In genomic region chr10:68330852-68331454, GRCh38 we compare ENCODE assay signal across 8 cellular contexts. TPM values are rescaled to one million over a fixed set of nuclear protein-coding genes. Genes with fewer than 3 reads are reported as not detected.
DNase-seq lines count a peak whose midpoint lies in the region; ATAC-seq and TF ChIP-seq lines count a peak whose summit lies in the region.

No MANE protein-coding gene starts in this region.

- in situ Hi-C loops in ACHN (cut with HindIII; ENCODE audit: low pct_ligation_motif_present, low pct_unique_long_range_greater_than_20kb, low sequenced_read_pairs) (no loop called here), IMR-90 (cut with MboI; ENCODE audit: low sequenced_read_pairs) (no loop called here), KBM-7 (cut with MboI; ENCODE audit: low pct_unique_long_range_greater_than_20kb, low sequenced_read_pairs) (no loop called here)

- H3K9me3 Mint-ChIP-seq in nephron progenitor cell = no peaks in the 10 kb centered on the region

- peak overlapping the region; percentile 70 for H3K9ac ChIP-seq in IMR-90 (ENCODE audit: low read depth, low read length)

- POLR2A ChIA-PET in IMR-90 (lab: Charles Lee; ENCODE audit: unreplicated experiment) = interaction anchor here (0.6 kb wide), 1 partner anchor 102 kb away, joined by 7 read pairs; no protein-coding TSS in a partner anchor

- peak overlapping the region; percentile 91 for H4K91ac ChIP-seq in IMR-90 (ENCODE audit: insufficient read depth, low read depth, low read length)

- H2AK9ac ChIP-seq in IMR-90 (replicated peaks; ENCODE audit: low read depth, low read length, poor library complexity) = peak overlapping the region; percentile 100

- H3K4me1 Mint-ChIP-seq in nephron progenitor cell = peaks cover 48% of the 10 kb centered on the region

- peak overlapping the region; percentile 67 for H3K4me2 ChIP-seq in IMR-90 (ENCODE audit: low read depth, low read length)

- H3K27ac ChIP-seq in IMR-90 (ENCODE audit: insufficient read depth, low read length) = peak overlapping the region; percentile 76
- H3K27ac ChIP-seq in esophagus (ENCODE audit: low read depth in 2 of 2, low read length in 1 of 2) = peak overlapping the region; percentile 97 to 99
- peak overlapping the region; percentile 100 for H3K27ac ChIP-seq in vagina

- no peaks in the 10 kb centered on the region for H3K27me3 ChIP-seq in IMR-90 (ENCODE audit: control insufficient read depth, insufficient read depth, low read length)
- no peaks in the 10 kb centered on the region for H3K27me3 ChIP-seq in esophagus (ENCODE audit: control insufficient read depth in 1 of 2, insufficient read depth in 2 of 2, low read length in 2 of 2)
- no peaks in the 10 kb centered on the region for H3K27me3 ChIP-seq in vagina

- H3K23ac ChIP-seq in IMR-90 (ENCODE audit: low read depth, low read length) = peak overlapping the region; percentile 91

- dilution Hi-C loops in IMR-90 (cut with HindIII; ENCODE audit: low sequenced_read_pairs, unreplicated experiment) = no loop called here

- H3K4me1 ChIP-seq in IMR-90 (ENCODE audit: control insufficient read depth, insufficient read depth, low read length) (peaks cover 12% of the 10 kb centered on the region), esophagus (ENCODE audit: control insufficient read depth in 2 of 2, insufficient read depth in 2 of 2, low read length in 1 of 2) (peaks cover 0 to 3% of the 10 kb centered on the region in 2 donors), vagina (peaks cover 46% of the 10 kb centered on the region)

- H3K36me3 Mint-ChIP-seq in nephron progenitor cell (ENCODE audit: low read depth) = peaks cover 2% of the 10 kb centered on the region

- peaks cover 4% of the 10 kb centered on the region for H3K27me3 Mint-ChIP-seq in nephron progenitor cell (ENCODE audit: low read depth, poor library complexity)

- peaks cover 34% of the 10 kb centered on the region for H4K20me1 ChIP-seq in IMR-90 (ENCODE audit: insufficient read depth, low read length)

- peak overlapping the region; percentile 72 for H2AK5ac ChIP-seq in IMR-90 (ENCODE audit: low read depth, low read length)

- H2BK15ac ChIP-seq in IMR-90 (ENCODE audit: low read depth, low read length) = peak overlapping the region; percentile 35; the same call in 1 of the 3 replicates

- WGBS in IMR-90 (ENCODE audit: extremely low coverage in 2 of 2, insufficient read length in 1 of 2), 2 experiments = 16% methylated on average over 17 of the region's 29 CpGs; no CpG with 5 or more reads in 1 of the 2 experiments
- WGBS in esophagus, 2 donors = 15 to 19% methylated on average over 29 of the region's 29 CpGs

- H3K56ac ChIP-seq in IMR-90 (ENCODE audit: extremely low read depth, insufficient read depth, low read length) = peak overlapping the region; percentile 94

- H3K4ac ChIP-seq in IMR-90 (ENCODE audit: low read depth, low read length) = peak overlapping the region; percentile 95

- peak overlapping the region; percentile 78 for H2BK120ac ChIP-seq in IMR-90 (ENCODE audit: low read depth, low read length)

- H3K36me3 ChIP-seq in IMR-90 (ENCODE audit: control insufficient read depth, insufficient read depth, low read length) (no peaks in the 10 kb centered on the region), esophagus (ENCODE audit: control insufficient read depth in 2 of 2, insufficient read depth in 2 of 2, low read length in 1 of 2) (no peaks in the 10 kb centered on the region), vagina (no peaks in the 10 kb centered on the region)

- H4K8ac ChIP-seq in IMR-90 (ENCODE audit: low read depth in 2 of 2, low read length in 2 of 2) = peak overlapping the region; percentile 92 to 98

- H3K27ac Mint-ChIP-seq in nephron progenitor cell = peak overlapping the region; percentile 100

- CTCF ChIA-PET in IMR-90 (lab: Yijun Ruan, JAX) = interaction anchor here (0.7 kb wide), 1 partner anchor 117 kb away, joined by 3 read pairs; no protein-coding TSS in a partner anchor

- peak overlapping the region; percentile 92 for H2BK5ac ChIP-seq in IMR-90 (ENCODE audit: low read depth, low read length, poor library complexity, severe bottlenecking)

- peak overlapping the region; percentile 97 for H3K14ac ChIP-seq in IMR-90 (replicated peaks; ENCODE audit: low read depth, low read length)

- DNase-seq in ACHN (peak; percentile 49), IMR-90 (peak; percentile 23), nephron progenitor cell (peak; percentile 8), vagina (ENCODE audit: extremely low spot score in 2 of 2) (peak in 1 of 2 donors; percentile 89), NCI-H128 (lab: John Stamatoyannopoulos, UW; ENCODE audit: unreplicated experiment) (no peak), KBM-7 (no peak)
- peak; percentile 6 to 10 for DNase-seq in activated CD4-positive, alpha-beta T cell treated with anti-CD3 and anti-CD28 coated beads, Interleukin-2, amount 50 U/mL, for 4 hours

- no peak overlapping the region for H2BK20ac ChIP-seq in IMR-90 (ENCODE audit: low read depth, low read length)

- H4K5ac ChIP-seq in IMR-90 (ENCODE audit: low read depth, low read length) = peak overlapping the region; percentile 81

- H3K9me1 ChIP-seq in IMR-90 (ENCODE audit: insufficient read depth, low read length) = peaks cover 4% of the 10 kb centered on the region; the same call in 1 of the 2 replicates

- intact Hi-C loops in IMR-90 (cut with micrococcal nuclease) = loop anchor here (10.0 kb wide), 3 partner anchors 256 to 476 kb away; partner anchors contain the start of genes HERC4 and SIRT1
- intact Hi-C loops in vagina (cut with DNase I) = loop anchor here (10.0 kb wide), 1 partner anchor 574 kb away; the partner anchor contains the start of gene DDX50

- no peak for ATAC-seq in IMR-90 (ENCODE audit: low read depth)

- peaks cover 4 to 27% of the 10 kb centered on the region in 2 experiments; a peak in 3 of 4 replicates for H3K79me1 ChIP-seq in IMR-90 (ENCODE audit: low read depth in 1 of 2, low read length in 2 of 2)

- H3K4me3 ChIP-seq in IMR-90 (ENCODE audit: insufficient read depth, low read depth, low read length) (peak overlapping the region; percentile 98), esophagus (ENCODE audit: low read depth in 1 of 2, low read length in 2 of 2) (peak overlapping the region; percentile 86 to 87), vagina (peak overlapping the region; percentile 97 to 98)

- TF ChIP-seq RAD21 in IMR-90 (IDR thresholded peaks at IDR 0.05; ENCODE audit: low read length) = no peak

- H3K18ac ChIP-seq in IMR-90 (ENCODE audit: low read depth, low read length) = peak overlapping the region; percentile 82

- H3K9me3 ChIP-seq in IMR-90 (ENCODE audit: control insufficient read depth, insufficient read depth, low read length) = no peaks in the 10 kb centered on the region
- no peaks in the 10 kb centered on the region for H3K9me3 ChIP-seq in esophagus (ENCODE audit: control insufficient read depth in 2 of 2, insufficient read depth in 1 of 2, low read depth in 1 of 2, low read length in 1 of 2)
- no peaks in the 10 kb centered on the region for H3K9me3 ChIP-seq in vagina

- no peak for TF ChIP-seq CTCF in IMR-90 (conservative IDR thresholded peaks at IDR 0.05; ENCODE audit: low read depth, low read length)
- no peak for TF ChIP-seq CTCF in nephron progenitor cell (IDR thresholded peaks at IDR 0.05)
- no peak for TF ChIP-seq CTCF in vagina (IDR thresholded peaks at IDR 0.05)

- H3K4me3 Mint-ChIP-seq in nephron progenitor cell = peak overlapping the region; percentile 98

- H2AFZ ChIP-seq in IMR-90 (replicated peaks; ENCODE audit: low read length, poor library complexity) = peak overlapping the region; percentile 97

- no peak for TF ChIP-seq POLR2A in IMR-90 (IDR thresholded peaks at IDR 0.05; ENCODE audit: low read depth, low read length)
- no peak for TF ChIP-seq POLR2A in vagina (IDR thresholded peaks at IDR 0.05)

- no TSS peak for BruUV-seq in IMR-90 (replicated peaks; lab: Mats Ljungman, UMichigan)

TF ChIP-seq in IMR-90, 13 proteins besides CTCF, POLR2A, EP300 and RAD21 (continues in another document):
- TF ChIP-seq NFE2L2 (IDR thresholded peaks at IDR 0.05; ENCODE audit: low read depth, low read length) = no peak
- no peak for TF ChIP-seq RFX5 (IDR thresholded peaks at IDR 0.05; ENCODE audit: low read depth, low read length)
- no peak for TF ChIP-seq BHLHE40 (IDR thresholded peaks at IDR 0.05; ENCODE audit: low read depth, low read length)
- no peak for TF ChIP-seq RCOR1 (IDR thresholded peaks at IDR 0.05; ENCODE audit: insufficient replicate concordance, low read length)
- TF ChIP-seq, protein P1, sequence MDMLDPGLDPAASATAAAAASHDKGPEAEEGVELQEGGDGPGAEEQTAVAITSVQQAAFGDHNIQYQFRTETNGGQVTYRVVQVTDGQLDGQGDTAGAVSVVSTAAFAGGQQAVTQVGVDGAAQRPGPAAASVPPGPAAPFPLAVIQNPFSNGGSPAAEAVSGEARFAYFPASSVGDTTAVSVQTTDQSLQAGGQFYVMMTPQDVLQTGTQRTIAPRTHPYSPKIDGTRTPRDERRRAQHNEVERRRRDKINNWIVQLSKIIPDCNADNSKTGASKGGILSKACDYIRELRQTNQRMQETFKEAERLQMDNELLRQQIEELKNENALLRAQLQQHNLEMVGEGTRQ (IDR thresholded peaks at IDR 0.05; ENCODE audit: low read depth, low read length) = no peak
- TF ChIP-seq MAZ (IDR thresholded peaks at IDR 0.05; ENCODE audit: borderline replicate concordance, low read depth, low read length) = no peak
- TF ChIP-seq MXI1 (IDR thresholded peaks at IDR 0.05; ENCODE audit: borderline replicate concordance, low read depth, low read length) = no peak
- no peak for TF ChIP-seq CEBPB (IDR thresholded peaks at IDR 0.05; ENCODE audit: low read depth, low read length)
- TF ChIP-seq, protein P2, sequence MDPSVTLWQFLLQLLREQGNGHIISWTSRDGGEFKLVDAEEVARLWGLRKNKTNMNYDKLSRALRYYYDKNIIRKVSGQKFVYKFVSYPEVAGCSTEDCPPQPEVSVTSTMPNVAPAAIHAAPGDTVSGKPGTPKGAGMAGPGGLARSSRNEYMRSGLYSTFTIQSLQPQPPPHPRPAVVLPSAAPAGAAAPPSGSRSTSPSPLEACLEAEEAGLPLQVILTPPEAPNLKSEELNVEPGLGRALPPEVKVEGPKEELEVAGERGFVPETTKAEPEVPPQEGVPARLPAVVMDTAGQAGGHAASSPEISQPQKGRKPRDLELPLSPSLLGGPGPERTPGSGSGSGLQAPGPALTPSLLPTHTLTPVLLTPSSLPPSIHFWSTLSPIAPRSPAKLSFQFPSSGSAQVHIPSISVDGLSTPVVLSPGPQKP (IDR thresholded peaks at IDR 0.05; ENCODE audit: borderline replicate concordance, low read depth, low read length) = no peak
- TF ChIP-seq MAFK (IDR thresholded peaks at IDR 0.05; ENCODE audit: low read depth, low read length) = no peak

RNA-seq across cellular contexts. Expression of gene HNRNPH3, which starts 0.9 kb away (rescaled TPM):
- total RNA-seq in IMR-90 (2012; rRNA removed) (10.6 and 23.6 TPM in 2 replicates), vagina (90.4 TPM)
- polyA plus RNA-seq in IMR-90 (2012; rRNA removed) (119 and 142 TPM in 2 replicates), esophagus (10 to 100 TPM; 83.3 to 87.4 TPM)
- polyA plus RNA-seq in IMR-90 (2012; cell fraction: cytosol; rRNA removed) = 10.1 and 15.3 TPM in 2 replicates
- 6.1 and 43.1 TPM in 2 replicates for polyA plus RNA-seq in IMR-90 (2012; cell fraction: nucleus; rRNA removed; ENCODE audit: low replicate concordance)

RNA-seq across cellular contexts. Expression of gene PBLD, which starts 1.8 kb away (rescaled TPM):
- total RNA-seq in IMR-90 (2012; rRNA removed) (5.0 and 5.7 TPM in 2 replicates), vagina (1.2 TPM)
- polyA plus RNA-seq in IMR-90 (2012; rRNA removed) (2.3 and 3.3 TPM in 2 replicates), esophagus (1 to 10 TPM; 1.1 to 1.2 TPM)
- 0.84 and 0.99 TPM in 2 replicates for polyA plus RNA-seq in IMR-90 (2012; cell fraction: cytosol; rRNA removed)
- 0.76 and 3.7 TPM in 2 replicates for polyA plus RNA-seq in IMR-90 (2012; cell fraction: nucleus; rRNA removed; ENCODE audit: low replicate concordance)

Comparison
In these comparisons a context has a peak if more than half of its experiments do, and no peak if none do; other contexts are left out.
1. DNase-seq: peak in ACHN (single experiment), IMR-90 (single experiment), activated CD4-positive, alpha-beta T cell treated with anti-CD3 and anti-CD28 coated beads, Interleukin-2, amount 50 U/mL, for 4 hours (2 of 2) and nephron progenitor cell (single experiment); none in NCI-H128 (single experiment) and KBM-7 (single experiment).
2. Peak in every context shown above with its lines, with median percentiles within 50 percentile points of each other: H3K27ac ChIP-seq and H3K4me3 ChIP-seq.